Comparison of ENCODE assay signal across 8 cellular contexts in genomic region chr2:197113221-197113831, GRCh38.
A peak's percentile ranks its signal among the peaks of the same experiment; 100 is the strongest.
DNase-seq lines count a peak whose midpoint lies in the region; ATAC-seq, FAIRE-seq and TF ChIP-seq lines count a peak whose summit lies in the region.

No MANE protein-coding gene starts in this region.

- peaks cover 27 to 41% (median 34%) of the 10 kb centered on the region in 3 donors for H3K4me1 Mint-ChIP-seq in naive B cell

- H3K9me3 ChIP-seq in PC-3 (ENCODE audit: low read length) = no peaks in the 10 kb centered on the region

- no peaks in the 10 kb centered on the region for H3K27me3 Mint-ChIP-seq in naive B cell

- DNase-seq in AG09309 (ENCODE audit: low read depth) (no peak), GM10266 (ENCODE audit: extremely low spot score) (peak; percentile 17), PC-3 (peak; percentile 61), naive B cell (peak; percentile 45)
- DNase-seq in activated CD8-positive, alpha-beta memory T cell treated with anti-CD3 and anti-CD28 coated beads, Interleukin-2, amount 50 U/mL, for 48 hours = no peak

- peak overlapping the region in 4 of 6 donors; percentile 29 to 81 (median 48) for H3K27ac Mint-ChIP-seq in naive B cell

- peak; percentile 68 for ATAC-seq in HG03135 (IDR thresholded peaks at IDR 0.05; ENCODE audit: unreplicated experiment)
- peak; percentile 37; the same call in 1 of the 2 replicates for ATAC-seq in PC-3
- ATAC-seq in naive B cell (ENCODE audit: low read depth in 2 of 2) = peak; percentile 88 to 89
- no peak for ATAC-seq in GM19455 (IDR thresholded peaks at IDR 0.05; ENCODE audit: unreplicated experiment)

- H3K36me3 Mint-ChIP-seq in naive B cell = peaks cover 5 to 19% of the 10 kb centered on the region in 2 donors

- no peak overlapping the region for H3K4me3 ChIP-seq in AG09309 (ENCODE audit: control insufficient read depth, low read depth, low read length)
- no peak overlapping the region for H3K4me3 ChIP-seq in PC-3 (ENCODE audit: low read length)

- BruUV-seq in PC-3 (replicated peaks; lab: Mats Ljungman, UMichigan) = no TSS peak

- no peak overlapping the region for H3K9ac ChIP-seq in PC-3 (ENCODE audit: low read length)

- H3K27ac ChIP-seq in PC-3 (ENCODE audit: low read length) = no peak overlapping the region

- no peaks in the 10 kb centered on the region for H3K36me3 ChIP-seq in PC-3 (ENCODE audit: low read depth, low read length)

- POLR2A ChIA-PET in PC-3 (lab: Charles Lee; ENCODE audit: unreplicated experiment) = no interaction called here

- no peaks in the 10 kb centered on the region for H3K27me3 ChIP-seq in PC-3 (ENCODE audit: low read length)

- no peak overlapping the region for H2AFZ ChIP-seq in PC-3 (ENCODE audit: low read length)

- TF ChIP-seq CTCF in AG09309 (IDR thresholded peaks at IDR 0.05; ENCODE audit: control insufficient read depth, insufficient read depth, low read depth, low read length, missing control alignments) = peak; percentile 49
- TF ChIP-seq CTCF in GM10266 (IDR thresholded peaks at IDR 0.05; ENCODE audit: control insufficient read depth, insufficient read depth, low read depth, missing control alignments) = peak; percentile 50
- TF ChIP-seq CTCF in PC-3 (conservative IDR thresholded peaks at IDR 0.05; ENCODE audit: low read depth, low read length) = peak; percentile 71

- no peaks in the 10 kb centered on the region for H3F3A ChIP-seq in PC-3 (ENCODE audit: low read length, unreplicated experiment)

- no peaks in the 10 kb centered on the region for H4K20me1 ChIP-seq in PC-3 (ENCODE audit: low read length)

- no peaks in the 10 kb centered on the region for H3K9me2 ChIP-seq in PC-3 (replicated peaks; ENCODE audit: low read length)

- intact Hi-C loops in PC-3 (cut with micrococcal nuclease) = loop anchor here (1.0 kb wide), 5 partner anchors 55 to 265 kb away; no protein-coding TSS in a partner anchor

- H3K9me3 Mint-ChIP-seq in naive B cell = no peaks in the 10 kb centered on the region

- no peak overlapping the region for H3K4me2 ChIP-seq in PC-3 (ENCODE audit: low read length)

- FAIRE-seq in colon (lab: Jason Lieb, UNC) = peak; percentile 18

- peak overlapping the region in 2 of 8 donors; percentile 7 to 21 for H3K4me3 Mint-ChIP-seq in naive B cell

- H3K4me1 ChIP-seq in PC-3 (ENCODE audit: insufficient read depth, low read length) = peaks cover 4% of the 10 kb centered on the region; the same call in 1 of the 2 replicates

- no peaks in the 10 kb centered on the region for H3K79me2 ChIP-seq in PC-3 (ENCODE audit: low read length)

- CTCF ChIA-PET in PC-3 (lab: Charles Lee) = interaction anchor here (0.6 to 1.5 kb wide), 5 partner anchors 24 to 415 kb away, joined by 3 to 5 read pairs (median 4); no protein-coding TSS in a partner anchor

Comparison
In these comparisons a context has a peak if more than half of its experiments do, and no peak if none do; other contexts are left out.
1. DNase-seq: peak in GM10266 (single experiment), PC-3 (single experiment) and naive B cell (single experiment); none in AG09309 (single experiment) and activated CD8-positive, alpha-beta memory T cell treated with anti-CD3 and anti-CD28 coated beads, Interleukin-2, amount 50 U/mL, for 48 hours (single experiment).
2. Peak in every context shown above with its lines, with median percentiles within 50 percentile points of each other: CTCF ChIP-seq.